Comparison of ENCODE assay signal across 26 cellular contexts in the genomic region with DNA sequence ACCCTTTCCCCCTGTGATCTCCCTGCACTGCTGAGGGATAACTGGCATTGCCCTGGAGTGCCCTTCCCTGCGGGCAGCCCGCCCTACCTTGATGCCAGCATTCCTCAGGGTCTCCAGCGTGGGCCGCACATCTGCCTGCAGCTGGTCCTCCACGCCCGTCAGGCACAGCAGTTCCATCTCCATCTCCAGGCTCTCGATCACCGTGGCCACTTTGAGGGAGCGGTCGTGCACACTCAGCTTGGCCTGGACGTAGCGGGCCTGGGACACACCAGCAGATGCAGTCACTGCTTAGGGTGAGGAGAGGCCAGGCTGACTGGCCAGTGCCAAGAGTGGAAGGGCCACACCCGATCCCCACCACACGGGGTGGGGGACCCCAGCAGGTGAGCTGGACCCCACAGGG.
"Had no signal": no experiment of that assay in that cellular context is flagged by ENCODE, and none has a peak within 500 bp of the region (broad histone marks: within the 10 kb centered on the region; RNA-seq: fewer than 3 reads in every experiment).

No MANE protein-coding gene starts in this region.

- H3K4me1 ChIP-seq: pancreas, suprapubic skin, testis, uterus had no signal

- H3K27me3 ChIP-seq: pancreas, suprapubic skin, testis, tibial artery, transverse colon, upper lobe of right lung, uterus had no signal

- H3K4me3 ChIP-seq: pancreas, psoas muscle, skin epidermis, smooth muscle cell, spleen, suprapubic skin, testis, tibial artery, transverse colon, upper lobe of right lung, uterus had no signal

- H3K36me3 ChIP-seq: transverse colon, uterus had no signal

- H3K4me2 ChIP-seq: smooth muscle cell had no signal

- H3K9me3 ChIP-seq: pancreas, psoas muscle, spleen, suprapubic skin, testis, tibial artery, transverse colon, upper lobe of right lung, uterus had no signal

- DNase-seq: naive B cell; naive thymus-derived CD8-positive, alpha-beta T cell; nephron progenitor cell; occipital lobe; psoas muscle; right cardiac atrium; spleen; stimulated activated CD4-positive, alpha-beta T cell treated with anti-CD3 and anti-CD28 coated beads, Interleukin-12 subunit alpha, Interleukin-12 subunit beta, amount 100 ng/mL, for 4 hours; stimulated activated CD4-positive, alpha-beta T cell treated with anti-CD3 and anti-CD28 coated beads, Interleukin-1b, Interleukin-23, amount 100 ng/mL, for 48 hours; stimulated activated CD4-positive, alpha-beta T cell treated with anti-CD3 and anti-CD28 coated beads, Interleukin-4, amount 100 ng/mL, for 1 hour; stimulated activated CD4-positive, alpha-beta T cell treated with anti-CD3 and anti-CD28 coated beads, Interleukin-4, amount 100 ng/mL, for 4 hours; stimulated activated CD8-positive, alpha-beta memory T cell treated with anti-CD3 and anti-CD28 coated beads, Interleukin-4, amount 100 ng/mL, for 48 hours; stimulated activated naive CD4-positive, alpha-beta T cell; stimulated activated naive CD8-positive, alpha-beta T cell treated with anti-CD3 and anti-CD28 coated beads, Interleukin-15, amount 100 ng/mL, for 72 hours; stimulated activated naive CD8-positive, alpha-beta T cell treated with anti-CD3 and anti-CD28 coated beads, Interleukin-15, Interleukin-2, amounts not matched to agents 100 U/mL and 50 U/mL, for 24 hours; testis; tibial artery; transverse colon; upper lobe of right lung; uterus had no signal

- H3K27ac ChIP-seq: pancreas, psoas muscle, skin epidermis, spleen, suprapubic skin, testis, tibial artery, transverse colon, upper lobe of right lung, uterus had no signal

- ATAC-seq: naive thymus-derived CD8-positive, alpha-beta T cell; natural killer cell treated with Interleukin-12 subunit alpha and Interleukin-12 subunit beta and Interleukin-15 and Interleukin-18, amount 100 ng/mL, for 72 hours; stimulated activated memory B cell treated with anti-CD40 and anti-IgM and Interleukin-4, amounts not matched to agents 10 μg/mL and 1 μg/mL and 100 μg/mL, for 72 hours; stimulated activated naive CD8-positive, alpha-beta T cell treated with anti-CD3 and anti-CD28 coated beads, Interleukin-15, amount 100 ng/mL, for 72 hours; stimulated activated naive CD8-positive, alpha-beta T cell treated with anti-CD3 and anti-CD28 coated beads, Interleukin-15, Interleukin-2, amounts not matched to agents 100 U/mL and 50 U/mL, for 24 hours had no signal

- FAIRE-seq: pancreas had no signal
